ENCODE assay signal across 10 cellular contexts in the genomic region with DNA sequence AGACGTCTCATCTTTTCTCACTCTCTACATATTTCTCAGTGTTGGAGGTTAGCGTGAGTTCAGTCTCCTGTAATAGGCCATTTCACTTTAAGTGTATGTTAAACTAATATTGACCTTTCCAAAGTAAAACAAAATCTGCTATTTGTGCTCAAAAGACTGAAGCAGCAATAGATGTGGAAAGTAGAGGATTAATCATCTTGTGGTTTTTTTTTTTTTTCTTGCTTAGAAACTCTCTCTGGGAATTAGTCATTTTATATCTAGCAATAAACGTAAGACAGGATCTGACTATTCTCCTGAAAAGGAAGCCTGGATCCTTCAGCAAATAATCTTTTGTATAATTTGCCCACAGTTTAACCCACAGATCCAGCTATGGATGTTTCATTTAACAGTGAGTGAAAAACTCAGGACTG.
DNase-seq lines count a peak whose midpoint lies in the region; ATAC-seq and TF ChIP-seq lines count a peak whose summit lies in the region.
"Had no signal": no experiment of that assay in that cellular context is flagged by ENCODE, and none has a peak within 500 bp of the region (broad histone marks: within the 10 kb centered on the region; RNA-seq: fewer than 3 reads in every experiment).

No MANE protein-coding gene starts in this region.

- H2AFZ ChIP-seq in SK-N-SH (ENCODE audit: low read depth): no peak overlapping the region

- peak in 1 of 2 experiments; percentile 75; a peak in 2 of 4 replicates for TF ChIP-seq EP300 in SK-N-SH (IDR thresholded peaks at IDR 0.05; ENCODE audit: borderline replicate concordance in 1 of 2, low read depth in 1 of 2, low read length in 1 of 2)

- CTCF ChIA-PET in activated naive CD4-positive, alpha-beta T cell treated with anti-CD3 and anti-CD28 coated beads, Interleukin-2, amount 10 ng/mL, durations not matched to agents 7 days and 5 days (lab: Charles Lee): interaction anchor here (0.9 kb wide), 1 partner anchor 9 kb away, joined by 4 read pairs; no protein-coding TSS in a partner anchor
- CTCF ChIA-PET in SK-N-SH (lab: Yijun Ruan, JAX): interaction anchor here (0.9 kb wide), 1 partner anchor 13 kb away, joined by 3 read pairs; no protein-coding TSS in a partner anchor
- CTCF ChIA-PET in WTC11 (lab: Charles Lee): no interaction called here

- H3K27ac Mint-ChIP-seq in activated naive CD4-positive, alpha-beta T cell treated with anti-CD3 and anti-CD28 coated beads, Interleukin-2, amount 50 U/mL, for 72 hours: peak overlapping the region in 1 of 2 donors; percentile 43
- H3K27ac Mint-ChIP-seq in activated naive CD4-positive, alpha-beta T cell treated with anti-CD3 and anti-CD28 coated beads, Interleukin-2, amount 10 ng/mL, durations not matched to agents 7 days and 5 days: no peak overlapping the region
- peak overlapping the region; percentile 92 for H3K27ac Mint-ChIP-seq in stimulated activated naive CD8-positive, alpha-beta T cell treated with anti-CD3 and anti-CD28 coated beads, Interleukin-15, Interleukin-2, amounts not matched to agents 100 ng/mL and 50 ng/mL, for 24 hours
- H3K27ac Mint-ChIP-seq in WTC11: no peak overlapping the region

- no peaks in the 10 kb centered on the region for H3K9me3 ChIP-seq in SK-N-SH
- H3K9me3 ChIP-seq: stomach had no signal

- no peak overlapping the region for H3K4me3 Mint-ChIP-seq in activated naive CD4-positive, alpha-beta T cell treated with anti-CD3 and anti-CD28 coated beads, Interleukin-2, amount 10 ng/mL, durations not matched to agents 7 days and 5 days
- H3K4me3 Mint-ChIP-seq in stimulated activated naive CD8-positive, alpha-beta T cell treated with anti-CD3 and anti-CD28 coated beads, Interleukin-15, Interleukin-2, amounts not matched to agents 100 ng/mL and 50 ng/mL, for 24 hours: peak overlapping the region; percentile 63
- H3K4me3 Mint-ChIP-seq in WTC11: no peak overlapping the region

- peaks cover 69% of the 10 kb centered on the region for H3K79me2 ChIP-seq in SK-N-SH (ENCODE audit: insufficient read depth)

- peak overlapping the region; percentile 28 to 95; a peak in 3 of 4 replicates for H3K27ac ChIP-seq in SK-N-SH (ENCODE audit: low read depth in 2 of 2, low read length in 1 of 2)
- H3K27ac ChIP-seq: stomach had no signal

- peaks cover 36% of the 10 kb centered on the region for H3K4me1 Mint-ChIP-seq in activated naive CD4-positive, alpha-beta T cell treated with anti-CD3 and anti-CD28 coated beads, Interleukin-2, amount 10 ng/mL, durations not matched to agents 7 days and 5 days
- peaks cover 58% of the 10 kb centered on the region for H3K4me1 Mint-ChIP-seq in stimulated activated naive CD8-positive, alpha-beta T cell treated with anti-CD3 and anti-CD28 coated beads, Interleukin-15, Interleukin-2, amounts not matched to agents 100 ng/mL and 50 ng/mL, for 24 hours (ENCODE audit: low read depth)
- H3K4me1 Mint-ChIP-seq in WTC11: peaks cover 23% of the 10 kb centered on the region

- peak; percentile 69 to 75 for ATAC-seq in activated naive CD4-positive, alpha-beta T cell treated with anti-CD3 and anti-CD28 coated beads, Interleukin-2, amount 50 U/mL, for 72 hours
- ATAC-seq in GM21528 (IDR thresholded peaks at IDR 0.05; ENCODE audit: low FRiP score, unreplicated experiment): no peak
- no peak for ATAC-seq in WTC11

- peaks cover 26% of the 10 kb centered on the region for H3K27me3 Mint-ChIP-seq in activated naive CD4-positive, alpha-beta T cell treated with anti-CD3 and anti-CD28 coated beads, Interleukin-2, amount 10 ng/mL, durations not matched to agents 7 days and 5 days
- H3K27me3 Mint-ChIP-seq in stimulated activated naive CD8-positive, alpha-beta T cell treated with anti-CD3 and anti-CD28 coated beads, Interleukin-15, Interleukin-2, amounts not matched to agents 100 ng/mL and 50 ng/mL, for 24 hours: peaks cover 17% of the 10 kb centered on the region
- no peaks in the 10 kb centered on the region for H3K27me3 Mint-ChIP-seq in WTC11 (ENCODE audit: low read depth)

- no peak for TF ChIP-seq RAD21 in SK-N-SH (IDR thresholded peaks at IDR 0.05; ENCODE audit: low read length)

- no peak overlapping the region for H3K4me3 ChIP-seq in SK-N-SH (ENCODE audit: low read depth in 2 of 2, low read length in 1 of 2)
- H3K4me3 ChIP-seq in fibroblast of mammary gland (ENCODE audit: control insufficient read depth, low read depth, low read length): no peak overlapping the region
- H3K4me3 ChIP-seq: spleen, stomach had no signal

- H3K27me3 ChIP-seq in SK-N-SH (ENCODE audit: insufficient read depth): no peaks in the 10 kb centered on the region
- H3K27me3 ChIP-seq: spleen, stomach had no signal

- peak overlapping the region; percentile 62 for H3K4me2 ChIP-seq in SK-N-SH

- peaks cover 2 to 44% of the 10 kb centered on the region in 2 experiments; a peak in 3 of 4 replicates for H3K4me1 ChIP-seq in SK-N-SH (ENCODE audit: control insufficient read depth in 1 of 2, insufficient read depth in 2 of 2, low read depth in 1 of 2, low read length in 1 of 2)

- POLR2A ChIA-PET in SK-N-SH (lab: Yijun Ruan, JAX) (no interaction called here), WTC11 (lab: Charles Lee) (no interaction called here)

- H3K9ac ChIP-seq in SK-N-SH: peak overlapping the region; percentile 47; the same call in 1 of the 2 replicates

- TF ChIP-seq CTCF in SK-N-SH (IDR thresholded peaks at IDR 0.05) (no peak), fibroblast of mammary gland (conservative IDR thresholded peaks at IDR 0.05; ENCODE audit: control insufficient read depth, insufficient read depth, low read depth, low read length) (no peak), WTC11 (IDR thresholded peaks at IDR 0.05) (no peak)

- H3K36me3 Mint-ChIP-seq in activated naive CD4-positive, alpha-beta T cell treated with anti-CD3 and anti-CD28 coated beads, Interleukin-2, amount 50 U/mL, for 72 hours: peaks cover 19 to 23% of the 10 kb centered on the region in 2 donors
- H3K36me3 Mint-ChIP-seq in activated naive CD4-positive, alpha-beta T cell treated with anti-CD3 and anti-CD28 coated beads, Interleukin-2, amount 10 ng/mL, durations not matched to agents 7 days and 5 days: no peaks in the 10 kb centered on the region
- peaks cover 12% of the 10 kb centered on the region for H3K36me3 Mint-ChIP-seq in stimulated activated naive CD8-positive, alpha-beta T cell treated with anti-CD3 and anti-CD28 coated beads, Interleukin-15, Interleukin-2, amounts not matched to agents 100 ng/mL and 50 ng/mL, for 24 hours (ENCODE audit: low read depth)
- H3K36me3 Mint-ChIP-seq in WTC11: no peaks in the 10 kb centered on the region

- peaks cover 41 to 89% of the 10 kb centered on the region in 2 experiments for H3K36me3 ChIP-seq in SK-N-SH (replicated peaks in 1 of 2; ENCODE audit: control insufficient read depth in 1 of 2, insufficient read depth in 2 of 2, low read length in 1 of 2)

- DNase-seq in activated naive CD4-positive, alpha-beta T cell treated with anti-CD3 and anti-CD28 coated beads, Interleukin-2, amount 50 U/mL, for 72 hours (ENCODE audit: low spot score in 2 of 2): no peak
- DNase-seq in activated naive CD4-positive, alpha-beta T cell treated with anti-CD3 and anti-CD28 coated beads, Interleukin-2, amount 10 ng/mL, durations not matched to agents 7 days and 5 days: no peak
- no peak for DNase-seq in SK-N-SH
- peak; percentile 88 for DNase-seq in fibroblast of mammary gland (ENCODE audit: low read depth)
- no peak for DNase-seq in T-helper 9 cell
- no peak for DNase-seq in WTC11 (ENCODE audit: low spot score)
- DNase-seq: spleen, stomach had no signal

- no peaks in the 10 kb centered on the region for H3K9me2 ChIP-seq in SK-N-SH

- 22% methylated on average over 3 of the region's 3 CpGs for WGBS in SK-N-SH (ENCODE audit: low lambda C conversion rate)

- peaks cover 61% of the 10 kb centered on the region for H3F3A ChIP-seq in SK-N-SH (replicated peaks; ENCODE audit: insufficient read depth)

- H4K20me1 ChIP-seq in SK-N-SH (ENCODE audit: insufficient read depth): peaks cover 3% of the 10 kb centered on the region; the same call in 1 of the 2 replicates

- H3K9me3 Mint-ChIP-seq in activated naive CD4-positive, alpha-beta T cell treated with anti-CD3 and anti-CD28 coated beads, Interleukin-2, amount 50 U/mL, for 72 hours: peaks cover 14 to 18% of the 10 kb centered on the region in 2 donors
- H3K9me3 Mint-ChIP-seq in activated naive CD4-positive, alpha-beta T cell treated with anti-CD3 and anti-CD28 coated beads, Interleukin-2, amount 10 ng/mL, durations not matched to agents 7 days and 5 days: peaks cover 5% of the 10 kb centered on the region
- H3K9me3 Mint-ChIP-seq in stimulated activated naive CD8-positive, alpha-beta T cell treated with anti-CD3 and anti-CD28 coated beads, Interleukin-15, Interleukin-2, amounts not matched to agents 100 ng/mL and 50 ng/mL, for 24 hours: peaks cover 14% of the 10 kb centered on the region
- peaks cover 11% of the 10 kb centered on the region for H3K9me3 Mint-ChIP-seq in WTC11

TF ChIP-seq in SK-N-SH, 30 proteins besides CTCF, POLR2A, EP300 and RAD21 (continues in another document):
- TF ChIP-seq, protein P1, sequence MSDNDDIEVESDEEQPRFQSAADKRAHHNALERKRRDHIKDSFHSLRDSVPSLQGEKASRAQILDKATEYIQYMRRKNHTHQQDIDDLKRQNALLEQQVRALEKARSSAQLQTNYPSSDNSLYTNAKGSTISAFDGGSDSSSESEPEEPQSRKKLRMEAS (IDR thresholded peaks at IDR 0.05; ENCODE audit: low read depth): no peak
- TF ChIP-seq IRF3 (IDR thresholded peaks at IDR 0.05; ENCODE audit: low read depth, low read length): no peak

TF ChIP-seq in WTC11, 78 proteins besides CTCF, POLR2A, EP300 and RAD21 (continues in another document):
- TF ChIP-seq, protein P2, sequence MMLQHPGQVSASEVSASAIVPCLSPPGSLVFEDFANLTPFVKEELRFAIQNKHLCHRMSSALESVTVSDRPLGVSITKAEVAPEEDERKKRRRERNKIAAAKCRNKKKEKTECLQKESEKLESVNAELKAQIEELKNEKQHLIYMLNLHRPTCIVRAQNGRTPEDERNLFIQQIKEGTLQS (CRISPR knock-in tag; conservative IDR thresholded peaks at IDR 0.05): no peak
- no peak for TF ChIP-seq ZNF512 (CRISPR knock-in tag; IDR thresholded peaks at IDR 0.05; ENCODE audit: borderline replicate concordance)

Comparison
In these comparisons a context has a peak if more than half of its experiments do, and no peak if none do; other contexts are left out.
1. ATAC-seq: peak in activated naive CD4-positive, alpha-beta T cell treated with anti-CD3 and anti-CD28 coated beads, Interleukin-2, amount 50 U/mL, for 72 hours (2 of 2); none in GM21528 (single experiment) and WTC11 (single experiment).